3 cellular contexts compared by ENCODE assay signal in genomic region chr10:46512725-46513124, GRCh38. TPM values are rescaled to one million over a fixed set of nuclear protein-coding genes. Genes with fewer than 3 reads are reported as not detected.
"Had no signal": no experiment of that assay in that cellular context is flagged by ENCODE, and none has a peak within 500 bp of the region (broad histone marks: within the 10 kb centered on the region; RNA-seq: fewer than 3 reads in every experiment).

No MANE protein-coding gene starts in this region.

RNA-seq across cellular contexts. Expression of gene GPRIN2, which starts 43.7 kb away (rescaled TPM):
- total RNA-seq: LHCN-M2, MCF 10A, NCI-H460 had no signal

RNA-seq across cellular contexts. Expression of gene NPY4R, which starts 47.0 kb away (rescaled TPM):
- total RNA-seq: LHCN-M2, MCF 10A, NCI-H460 had no signal
